ENCODE assay signal across 30 cellular contexts in the genomic region with DNA sequence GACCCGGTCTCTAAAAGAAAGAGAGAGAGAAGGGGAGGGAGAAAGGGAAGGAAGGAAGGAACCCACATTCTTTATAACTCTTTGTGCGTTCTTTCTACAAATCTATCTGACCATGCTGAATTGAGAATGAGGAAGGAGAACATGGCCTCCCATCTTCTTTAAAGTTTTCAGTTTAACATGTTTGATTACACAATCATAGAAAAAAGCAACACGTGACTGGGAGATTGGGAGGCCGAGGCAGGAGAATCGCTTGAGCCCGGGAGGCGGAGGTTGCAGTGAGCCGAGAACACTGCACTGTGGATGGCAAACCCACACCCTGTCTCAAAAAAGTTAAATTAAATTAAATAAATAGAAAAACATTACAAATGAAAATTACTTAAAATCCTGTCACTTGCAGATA.
"Had no signal": no experiment of that assay in that cellular context is flagged by ENCODE, and none has a peak within 500 bp of the region (broad histone marks: within the 10 kb centered on the region; RNA-seq: fewer than 3 reads in every experiment).

No MANE protein-coding gene starts in this region.

- H3K27ac Mint-ChIP-seq: activated CD4-positive, alpha-beta memory T cell treated with anti-CD3 and anti-CD28 coated beads, Interleukin-2, amount 10 ng/mL, durations not matched to agents 7 days and 5 days; activated CD4-positive, alpha-beta T cell treated with anti-CD3 and anti-CD28 coated beads, Interleukin-2, amount 10 ng/mL, durations not matched to agents 7 days and 5 days; activated naive CD8-positive, alpha-beta T cell treated with anti-CD3 and anti-CD28 coated beads, Interleukin-2, amount 50 U/mL, for 24 hours; activated T-cell treated with anti-CD3 and anti-CD28 coated beads, Interleukin-2, amount 50 U/mL, for 24 hours; effector memory CD8-positive, alpha-beta T cell; natural killer cell; stimulated activated naive B cell treated with anti-CD40 and anti-IgM and Interleukin-4, amounts not matched to agents 10 μg/mL and 1 μg/mL and 100 μg/mL, for 72 hours had no signal

- H3K9me3 ChIP-seq: heart left ventricle, lower lobe of right lung, prostate gland, sigmoid colon, stomach, tibial artery, upper lobe of right lung had no signal

- H3K4me1 Mint-ChIP-seq: activated CD4-positive, alpha-beta memory T cell treated with anti-CD3 and anti-CD28 coated beads, Interleukin-2, amount 10 ng/mL, durations not matched to agents 7 days and 5 days; activated CD4-positive, alpha-beta T cell treated with anti-CD3 and anti-CD28 coated beads, Interleukin-2, amount 10 ng/mL, durations not matched to agents 7 days and 5 days; activated naive CD8-positive, alpha-beta T cell treated with anti-CD3 and anti-CD28 coated beads, Interleukin-2, amount 50 U/mL, for 24 hours; central memory CD8-positive, alpha-beta T cell; natural killer cell; stimulated activated naive B cell treated with anti-CD40 and anti-IgM and Interleukin-4, amounts not matched to agents 10 μg/mL and 1 μg/mL and 100 μg/mL, for 72 hours had no signal

- H3K4me1 ChIP-seq: lower lobe of right lung, prostate gland, upper lobe of right lung had no signal

- H3K4me3 Mint-ChIP-seq: activated CD4-positive, alpha-beta memory T cell treated with anti-CD3 and anti-CD28 coated beads, Interleukin-2, amount 10 ng/mL, durations not matched to agents 7 days and 5 days; activated CD4-positive, alpha-beta T cell treated with anti-CD3 and anti-CD28 coated beads, Interleukin-2, amount 10 ng/mL, durations not matched to agents 7 days and 5 days; activated naive CD8-positive, alpha-beta T cell treated with anti-CD3 and anti-CD28 coated beads, Interleukin-2, amount 50 U/mL, for 24 hours; activated T-cell treated with anti-CD3 and anti-CD28 coated beads, Interleukin-2, amount 50 U/mL, for 24 hours; central memory CD8-positive, alpha-beta T cell; effector memory CD8-positive, alpha-beta T cell; natural killer cell; stimulated activated naive B cell treated with anti-CD40 and anti-IgM and Interleukin-4, amounts not matched to agents 10 μg/mL and 1 μg/mL and 100 μg/mL, for 72 hours had no signal

- H3K4me3 ChIP-seq: heart left ventricle, lower lobe of right lung, prostate gland, sigmoid colon, stomach, tibial artery, upper lobe of right lung had no signal

- DNase-seq: activated CD4-positive, alpha-beta memory T cell treated with anti-CD3 and anti-CD28 coated beads, Interleukin-2, amount 10 ng/mL, durations not matched to agents 7 days and 5 days; activated CD4-positive, alpha-beta T cell treated with anti-CD3 and anti-CD28 coated beads for 1 hour; activated CD4-positive, alpha-beta T cell treated with anti-CD3 and anti-CD28 coated beads, Interleukin-2, amount 10 ng/mL, durations not matched to agents 7 days and 5 days; activated CD8-positive, alpha-beta memory T cell treated with anti-CD3 and anti-CD28 coated beads, Interleukin-2, amount 50 U/mL, for 48 hours; activated gamma-delta T cell; activated naive CD4-positive, alpha-beta T cell treated with anti-CD3 and anti-CD28 coated beads, Interleukin-2, amount 50 U/mL, for 16 hours; activated naive CD8-positive, alpha-beta T cell treated with anti-CD3 and anti-CD28 coated beads, Interleukin-2, amount 50 U/mL, for 24 hours; activated T-cell treated with anti-CD3 and anti-CD28 coated beads, Interleukin-2, amount 50 U/mL, for 24 hours; dermis blood vessel endothelial cell; effector memory CD8-positive, alpha-beta T cell; heart left ventricle; lower lobe of right lung; mesendoderm; natural killer cell; retina; sigmoid colon; small intestine; stimulated activated CD4-positive, alpha-beta T cell treated with anti-CD3 and anti-CD28 coated beads, Interleukin-15, amount 100 ng/mL, for 24 hours; stimulated activated CD4-positive, alpha-beta T cell treated with anti-CD3 and anti-CD28 coated beads, Interleukin-2, amount 100 ng/mL, for 24 hours; stimulated activated naive B cell treated with anti-CD40 and anti-IgM and Interleukin-4, amounts not matched to agents 10 μg/mL and 1 μg/mL and 100 μg/mL, for 72 hours; stomach; T-helper 2 cell; tibial artery; upper lobe of right lung had no signal

- FAIRE-seq: bronchial epithelial cell, colon, endothelial cell of umbilical vein, small intestine had no signal

- H3K9me3 Mint-ChIP-seq: activated CD4-positive, alpha-beta memory T cell treated with anti-CD3 and anti-CD28 coated beads, Interleukin-2, amount 10 ng/mL, durations not matched to agents 7 days and 5 days; activated CD4-positive, alpha-beta T cell treated with anti-CD3 and anti-CD28 coated beads, Interleukin-2, amount 10 ng/mL, durations not matched to agents 7 days and 5 days; activated naive CD8-positive, alpha-beta T cell treated with anti-CD3 and anti-CD28 coated beads, Interleukin-2, amount 50 U/mL, for 24 hours; activated T-cell treated with anti-CD3 and anti-CD28 coated beads, Interleukin-2, amount 50 U/mL, for 24 hours; central memory CD8-positive, alpha-beta T cell; effector memory CD8-positive, alpha-beta T cell; natural killer cell; stimulated activated naive B cell treated with anti-CD40 and anti-IgM and Interleukin-4, amounts not matched to agents 10 μg/mL and 1 μg/mL and 100 μg/mL, for 72 hours had no signal

- H3K27me3 ChIP-seq: heart left ventricle, sigmoid colon, stomach, tibial artery, upper lobe of right lung had no signal

- ATAC-seq: activated naive CD8-positive, alpha-beta T cell treated with anti-CD3 and anti-CD28 coated beads, Interleukin-2, amount 50 U/mL, for 24 hours; effector memory CD8-positive, alpha-beta T cell; heart left ventricle; left lobe of liver; natural killer cell; stimulated activated naive B cell treated with anti-CD40 and anti-IgM and Interleukin-4, amounts not matched to agents 10 μg/mL and 1 μg/mL and 100 μg/mL, for 72 hours; upper lobe of right lung had no signal

- H3K27ac ChIP-seq: lower lobe of right lung, prostate gland, stomach, upper lobe of right lung had no signal

- H3K36me3 ChIP-seq: prostate gland had no signal

- H3K27me3 Mint-ChIP-seq: activated CD4-positive, alpha-beta memory T cell treated with anti-CD3 and anti-CD28 coated beads, Interleukin-2, amount 10 ng/mL, durations not matched to agents 7 days and 5 days; activated CD4-positive, alpha-beta T cell treated with anti-CD3 and anti-CD28 coated beads, Interleukin-2, amount 10 ng/mL, durations not matched to agents 7 days and 5 days; activated naive CD8-positive, alpha-beta T cell treated with anti-CD3 and anti-CD28 coated beads, Interleukin-2, amount 50 U/mL, for 24 hours; activated T-cell treated with anti-CD3 and anti-CD28 coated beads, Interleukin-2, amount 50 U/mL, for 24 hours; central memory CD8-positive, alpha-beta T cell; effector memory CD8-positive, alpha-beta T cell; stimulated activated naive B cell treated with anti-CD40 and anti-IgM and Interleukin-4, amounts not matched to agents 10 μg/mL and 1 μg/mL and 100 μg/mL, for 72 hours had no signal
